ENCODE assay signal across 9 cellular contexts in genomic region chr6:161228911-161229591, GRCh38. TPM values are rescaled to one million over a fixed set of nuclear protein-coding genes. Genes with fewer than 3 reads are reported as not detected.
DNase-seq lines count a peak whose midpoint lies in the region; ATAC-seq and TF ChIP-seq lines count a peak whose summit lies in the region.
"Had no signal": no experiment of that assay in that cellular context is flagged by ENCODE, and none has a peak within 500 bp of the region (broad histone marks: within the 10 kb centered on the region; RNA-seq: fewer than 3 reads in every experiment).

No MANE protein-coding gene starts in this region.

- WGBS in IMR-90 (ENCODE audit: extremely low coverage in 2 of 2, insufficient read length in 1 of 2), 2 experiments, result no CpG with 5 or more reads among the region's 8 CpGs
- 19% methylated on average over 8 of the region's 8 CpGs for WGBS in urinary bladder

- TF ChIP-seq RAD21 in IMR-90 (IDR thresholded peaks at IDR 0.05; ENCODE audit: low read length), result peak; percentile 28; the same call in 1 of the 2 replicates

- H3K4me2 ChIP-seq in IMR-90 (ENCODE audit: low read depth, low read length), result peak overlapping the region; percentile 71

- peak; percentile 57 for TF ChIP-seq POLR2A in IMR-90 (IDR thresholded peaks at IDR 0.05; ENCODE audit: low read depth, low read length)

- H4K5ac ChIP-seq in IMR-90 (ENCODE audit: low read depth, low read length), result peak overlapping the region; percentile 58

- H4K8ac ChIP-seq in IMR-90 (ENCODE audit: low read depth in 2 of 2, low read length in 2 of 2), result peak overlapping the region in 1 of 2 experiments; percentile 9; a peak in 3 of 4 replicates

- H2AK9ac ChIP-seq in IMR-90 (replicated peaks; ENCODE audit: low read depth, low read length, poor library complexity), result no peak overlapping the region

- peak; percentile 95 to 96 for ATAC-seq in activated T-cell treated with anti-CD3 and anti-CD28 coated beads, Interleukin-2, amount 50 U/mL, for 72 hours (replicated peaks in 1 of 2)
- peak; percentile 93 for ATAC-seq in IMR-90 (ENCODE audit: low read depth)
- ATAC-seq in GM18909 (IDR thresholded peaks at IDR 0.05; ENCODE audit: poor library complexity, unreplicated experiment), result no peak

- TF ChIP-seq CTCF in IMR-90 (conservative IDR thresholded peaks at IDR 0.05; ENCODE audit: low read depth, low read length) (no peak), brain microvascular endothelial cell (IDR thresholded peaks at IDR 0.05; ENCODE audit: low read depth, low read length, missing control alignments) (peak; percentile 24), WERI-Rb-1 (IDR thresholded peaks at IDR 0.05; ENCODE audit: low read depth, low read length) (no peak)

- peak overlapping the region; percentile 64 for H2BK20ac ChIP-seq in IMR-90 (ENCODE audit: low read depth, low read length)

- H2AK5ac ChIP-seq in IMR-90 (ENCODE audit: low read depth, low read length), result peak overlapping the region; percentile 18

- H2BK120ac ChIP-seq in IMR-90 (ENCODE audit: low read depth, low read length), result peak overlapping the region; percentile 65

- H3K23ac ChIP-seq in IMR-90 (ENCODE audit: low read depth, low read length), result peak overlapping the region; percentile 73

- H3K4me1 Mint-ChIP-seq in activated T-cell treated with anti-CD3 and anti-CD28 coated beads, Interleukin-2, amount 50 U/mL, for 72 hours (ENCODE audit: low read depth), result peaks cover 49% of the 10 kb centered on the region

- H3K9me3 ChIP-seq in IMR-90 (ENCODE audit: control insufficient read depth, insufficient read depth, low read length), result no peaks in the 10 kb centered on the region
- H3K9me3 ChIP-seq in WERI-Rb-1 (ENCODE audit: severe bottlenecking), result no peaks in the 10 kb centered on the region

- no peaks in the 10 kb centered on the region for H4K20me1 ChIP-seq in IMR-90 (ENCODE audit: insufficient read depth, low read length)

- peak; percentile 27 to 32 for DNase-seq in activated T-cell treated with anti-CD3 and anti-CD28 coated beads, Interleukin-2, amount 50 U/mL, for 72 hours
- no peak for DNase-seq in activated T-cell treated with anti-CD3 and anti-CD28 coated beads, Interleukin-2, amount 50 U/mL, for 1 hour
- DNase-seq in IMR-90 (peak; percentile 95), brain microvascular endothelial cell (peak; percentile 79), kidney tubule cell (ENCODE audit: low spot score) (peak; percentile 97), WERI-Rb-1 (no peak)
- DNase-seq: DND-41 had no signal

- H3K9ac ChIP-seq in IMR-90 (ENCODE audit: low read depth, low read length), result peak overlapping the region; percentile 62

- no peaks in the 10 kb centered on the region for H3K27me3 ChIP-seq in IMR-90 (ENCODE audit: control insufficient read depth, insufficient read depth, low read length)
- H3K27me3 ChIP-seq in brain microvascular endothelial cell (replicated peaks), result no peaks in the 10 kb centered on the region
- H3K27me3 ChIP-seq in WERI-Rb-1 (ENCODE audit: insufficient read depth, low read depth, severe bottlenecking), result no peaks in the 10 kb centered on the region

- peaks cover 8 to 22% of the 10 kb centered on the region in 2 experiments for H3K79me1 ChIP-seq in IMR-90 (ENCODE audit: low read depth in 1 of 2, low read length in 2 of 2)

- peaks cover 5 to 13% of the 10 kb centered on the region in 2 donors for H3K36me3 Mint-ChIP-seq in activated T-cell treated with anti-CD3 and anti-CD28 coated beads, Interleukin-2, amount 50 U/mL, for 72 hours (ENCODE audit: insufficient read depth in 2 of 2)

- H3K56ac ChIP-seq in IMR-90 (ENCODE audit: extremely low read depth, insufficient read depth, low read length), result peak overlapping the region; percentile 18; the same call in 1 of the 2 replicates

- no peaks in the 10 kb centered on the region for H3K27me3 Mint-ChIP-seq in activated T-cell treated with anti-CD3 and anti-CD28 coated beads, Interleukin-2, amount 50 U/mL, for 72 hours (ENCODE audit: low read depth)

- intact Hi-C loops in IMR-90 (cut with micrococcal nuclease), result loop anchor here (2.0 kb wide), 1 partner anchor 46 kb away; the partner anchor contains the start of gene AGPAT4

- peaks cover 4 to 6% of the 10 kb centered on the region in 2 donors for H3K9me3 Mint-ChIP-seq in activated T-cell treated with anti-CD3 and anti-CD28 coated beads, Interleukin-2, amount 50 U/mL, for 72 hours

- H3K18ac ChIP-seq in IMR-90 (ENCODE audit: low read depth, low read length), result peak overlapping the region; percentile 66

- H2BK15ac ChIP-seq in IMR-90 (ENCODE audit: low read depth, low read length), result no peak overlapping the region

- H3K36me3 ChIP-seq in IMR-90 (ENCODE audit: control insufficient read depth, insufficient read depth, low read length) (no peaks in the 10 kb centered on the region), brain microvascular endothelial cell (replicated peaks) (peaks cover 3% of the 10 kb centered on the region), urinary bladder (ENCODE audit: insufficient read depth) (no peaks in the 10 kb centered on the region), WERI-Rb-1 (peaks cover 8% of the 10 kb centered on the region; the same call in 1 of the 2 replicates)

- peak overlapping the region; percentile 61 for H3K4ac ChIP-seq in IMR-90 (ENCODE audit: low read depth, low read length)

- H3K4me1 ChIP-seq in IMR-90 (ENCODE audit: control insufficient read depth, insufficient read depth, low read length) (peaks cover 25% of the 10 kb centered on the region), urinary bladder (ENCODE audit: insufficient read depth) (peaks cover 3% of the 10 kb centered on the region)

- H4K91ac ChIP-seq in IMR-90 (ENCODE audit: insufficient read depth, low read depth, low read length), result peak overlapping the region; percentile 2; the same call in 1 of the 2 replicates

- dilution Hi-C loops in IMR-90 (cut with HindIII; ENCODE audit: low sequenced_read_pairs, unreplicated experiment), result no loop called here

- POLR2A ChIA-PET in IMR-90 (lab: Charles Lee; ENCODE audit: unreplicated experiment), result interaction anchor here (0.7 kb wide), 1 partner anchor 1214 kb away, joined by 3 read pairs; no protein-coding TSS in a partner anchor

- peak overlapping the region; percentile 59 to 79 for H3K4me3 Mint-ChIP-seq in activated T-cell treated with anti-CD3 and anti-CD28 coated beads, Interleukin-2, amount 50 U/mL, for 72 hours

- H3K27ac Mint-ChIP-seq in activated T-cell treated with anti-CD3 and anti-CD28 coated beads, Interleukin-2, amount 50 U/mL, for 72 hours, result peak overlapping the region; percentile 74

- CTCF ChIA-PET in IMR-90 (lab: Yijun Ruan, JAX), result interaction anchor here (0.8 kb wide), 1 partner anchor 17 kb away, joined by 3 read pairs; no protein-coding TSS in a partner anchor

- H3K4me3 ChIP-seq in IMR-90 (ENCODE audit: insufficient read depth, low read depth, low read length), result no peak overlapping the region
- no peak overlapping the region for H3K4me3 ChIP-seq in brain microvascular endothelial cell (ENCODE audit: low read depth, low read length)
- no peak overlapping the region for H3K4me3 ChIP-seq in urinary bladder (ENCODE audit: low read depth, low read length)
- no peak overlapping the region for H3K4me3 ChIP-seq in WERI-Rb-1 (ENCODE audit: low read depth, low read length)

- H2BK5ac ChIP-seq in IMR-90 (ENCODE audit: low read depth, low read length, poor library complexity, severe bottlenecking), result peak overlapping the region; percentile 49

- H2AFZ ChIP-seq in IMR-90 (replicated peaks; ENCODE audit: low read length, poor library complexity), result peak overlapping the region; percentile 47

- peaks cover 17% of the 10 kb centered on the region for H3K9me1 ChIP-seq in IMR-90 (ENCODE audit: insufficient read depth, low read length)

- in situ Hi-C loops in IMR-90 (cut with MboI; ENCODE audit: low sequenced_read_pairs) (no loop called here), brain microvascular endothelial cell (cut with HindIII; ENCODE audit: low pct_ligation_motif_present, low sequenced_read_pairs) (no loop called here)

- H3K27ac ChIP-seq in IMR-90 (ENCODE audit: insufficient read depth, low read length) (peak overlapping the region; percentile 63), brain microvascular endothelial cell (peak overlapping the region; percentile 83), urinary bladder (ENCODE audit: low read depth) (peak overlapping the region; percentile 27), WERI-Rb-1 (no peak overlapping the region)

- peak overlapping the region; percentile 82 for H3K14ac ChIP-seq in IMR-90 (replicated peaks; ENCODE audit: low read depth, low read length)

- BruUV-seq in IMR-90 (replicated peaks; lab: Mats Ljungman, UMichigan), result no TSS peak

TF ChIP-seq in IMR-90, 13 proteins besides CTCF, POLR2A, EP300 and RAD21:
- TF ChIP-seq FOS (IDR thresholded peaks at IDR 0.05; ENCODE audit: low read depth, low read length) (peak; percentile 96), USF2 (IDR thresholded peaks at IDR 0.05; ENCODE audit: low read depth, low read length) (no peak), NFE2L2 (IDR thresholded peaks at IDR 0.05; ENCODE audit: low read depth, low read length) (peak; percentile 13; the same call in 1 of the 2 replicates), CEBPB (IDR thresholded peaks at IDR 0.05; ENCODE audit: low read depth, low read length) (peak; percentile 61)
TF ChIP-seq in IMR-90: peak in this region for 3.

RNA-seq across cellular contexts. Expression of gene AGPAT4, which starts 44.8 kb away (rescaled TPM):
- 1 to 10 TPM; 8.0 to 9.5 TPM for total RNA-seq in activated T-cell treated with anti-CD3 and anti-CD28 coated beads, Interleukin-2, amount 50 U/mL, for 72 hours
- total RNA-seq in IMR-90 (2012; rRNA removed) (3.6 and 3.8 TPM in 2 replicates), urinary bladder (26.4 TPM)
- polyA plus RNA-seq in IMR-90 (2012; rRNA removed) (3.6 and 3.8 TPM in 2 replicates), urinary bladder (4.5 TPM)
- 1.5 and 2.0 TPM in 2 replicates for polyA plus RNA-seq in IMR-90 (2012; cell fraction: cytosol; rRNA removed)
- 6.2 and 14.0 TPM in 2 replicates for polyA plus RNA-seq in IMR-90 (2012; cell fraction: nucleus; rRNA removed; ENCODE audit: low replicate concordance)

Comparison
In these comparisons a context has a peak if more than half of its experiments do, and no peak if none do; other contexts are left out.
1. DNase-seq: peak in activated T-cell treated with anti-CD3 and anti-CD28 coated beads, Interleukin-2, amount 50 U/mL, for 72 hours (2 of 2), IMR-90 (single experiment), brain microvascular endothelial cell (single experiment) and kidney tubule cell (single experiment); none in activated T-cell treated with anti-CD3 and anti-CD28 coated beads, Interleukin-2, amount 50 U/mL, for 1 hour (single experiment) and WERI-Rb-1 (single experiment).